Comparison of ENCODE assay signal across 8 cellular contexts in genomic region chr11:93197383-93198220, GRCh38. TPM values are rescaled to one million over a fixed set of nuclear protein-coding genes. Genes with fewer than 3 reads are reported as not detected.
A peak's percentile ranks its signal among the peaks of the same experiment; 100 is the strongest.
DNase-seq lines count a peak whose midpoint lies in the region; ATAC-seq and TF ChIP-seq lines count a peak whose summit lies in the region.

Gene SLC36A4, minus strand, starts transcription at chr11:93197991. Its CDS starts 159 bp downstream, at chr11:93197832.

- peak within 1 kb of the TSS; percentile 80 for H3K4me3 ChIP-seq in coronary artery

- H3K27me3 Mint-ChIP-seq in activated CD4-positive, alpha-beta T cell treated with anti-CD3 and anti-CD28 coated beads, Interleukin-2, amount 10 ng/mL, durations not matched to agents 7 days and 5 days: peaks cover 14% of the 10 kb centered on the region

- POLR2A ChIA-PET in activated CD4-positive, alpha-beta T cell treated with anti-CD3 and anti-CD28 coated beads, Interleukin-2, amount 10 ng/mL, durations not matched to agents 7 days and 5 days (lab: Charles Lee): no interaction called here

- DNase-seq in AML-193 (lab: John Stamatoyannopoulos, UW): peak; percentile 73 to 75
- DNase-seq in NCI-H510A (lab: John Stamatoyannopoulos, UW): peak; percentile 92
- DNase-seq in activated CD4-positive, alpha-beta T cell treated with anti-CD3 and anti-CD28 coated beads, Interleukin-2, amount 10 ng/mL, durations not matched to agents 7 days and 5 days: peak; percentile 90
- peak; percentile 94 for DNase-seq in coronary artery (ENCODE audit: low spot score)
- DNase-seq in left kidney (ENCODE audit: low read depth, low spot score): peak; percentile 96
- peak; percentile 85 for DNase-seq in stimulated activated CD4-positive, alpha-beta T cell treated with anti-CD3 and anti-CD28 coated beads, Interleukin-1b, Interleukin-23, amount 100 ng/mL, for 48 hours

- TF ChIP-seq POLR2A in GM19193 (IDR thresholded peaks at IDR 0.05; ENCODE audit: extremely low read depth, insufficient read depth, insufficient read length): peak; percentile 53

- H3K27ac ChIP-seq in coronary artery: peak within 1 kb of the TSS; percentile 94 to 98

- no peaks in the 10 kb centered on the region for H3K9me3 Mint-ChIP-seq in activated CD4-positive, alpha-beta T cell treated with anti-CD3 and anti-CD28 coated beads, Interleukin-2, amount 10 ng/mL, durations not matched to agents 7 days and 5 days

- H3K4me1 Mint-ChIP-seq in activated CD4-positive, alpha-beta T cell treated with anti-CD3 and anti-CD28 coated beads, Interleukin-2, amount 10 ng/mL, durations not matched to agents 7 days and 5 days: peaks cover 24% of the 10 kb centered on the region

- CTCF ChIA-PET in activated CD4-positive, alpha-beta T cell treated with anti-CD3 and anti-CD28 coated beads, Interleukin-2, amount 10 ng/mL, durations not matched to agents 7 days and 5 days (lab: Charles Lee): interaction anchor here (0.6 to 0.9 kb wide), 2 partner anchors 11 to 232 kb away, joined by 3 to 4 read pairs; no protein-coding TSS in a partner anchor

- no peak for TF ChIP-seq CTCF in coronary artery (IDR thresholded peaks at IDR 0.05)

- no peaks in the 10 kb centered on the region for H3K36me3 Mint-ChIP-seq in activated CD4-positive, alpha-beta T cell treated with anti-CD3 and anti-CD28 coated beads, Interleukin-2, amount 10 ng/mL, durations not matched to agents 7 days and 5 days (ENCODE audit: low read depth)

- peak within 1 kb of the TSS; percentile 88 for H3K4me3 Mint-ChIP-seq in activated CD4-positive, alpha-beta T cell treated with anti-CD3 and anti-CD28 coated beads, Interleukin-2, amount 10 ng/mL, durations not matched to agents 7 days and 5 days

- peak within 1 kb of the TSS; percentile 92 for H3K27ac Mint-ChIP-seq in activated CD4-positive, alpha-beta T cell treated with anti-CD3 and anti-CD28 coated beads, Interleukin-2, amount 10 ng/mL, durations not matched to agents 7 days and 5 days

- peak; percentile 93 for ATAC-seq in HG03432 (IDR thresholded peaks at IDR 0.05; ENCODE audit: unreplicated experiment)

RNA-seq across cellular contexts. Expression of gene SLC36A4, which starts in this region (rescaled TPM):
- 10 to 100 TPM; 10.8 to 11.4 TPM for total RNA-seq in activated CD4-positive, alpha-beta T cell treated with anti-CD3 and anti-CD28 coated beads, Interleukin-2, amount 10 ng/mL, durations not matched to agents 7 days and 5 days

Comparison
In these comparisons a context has a peak if more than half of its experiments do, and no peak if none do; other contexts are left out.
1. Peak in every context shown above with its lines: DNase-seq, ATAC-seq, H3K4me3 ChIP-seq and H3K27ac ChIP-seq.